ENCODE assay signal across 22 cellular contexts in the genomic region with DNA sequence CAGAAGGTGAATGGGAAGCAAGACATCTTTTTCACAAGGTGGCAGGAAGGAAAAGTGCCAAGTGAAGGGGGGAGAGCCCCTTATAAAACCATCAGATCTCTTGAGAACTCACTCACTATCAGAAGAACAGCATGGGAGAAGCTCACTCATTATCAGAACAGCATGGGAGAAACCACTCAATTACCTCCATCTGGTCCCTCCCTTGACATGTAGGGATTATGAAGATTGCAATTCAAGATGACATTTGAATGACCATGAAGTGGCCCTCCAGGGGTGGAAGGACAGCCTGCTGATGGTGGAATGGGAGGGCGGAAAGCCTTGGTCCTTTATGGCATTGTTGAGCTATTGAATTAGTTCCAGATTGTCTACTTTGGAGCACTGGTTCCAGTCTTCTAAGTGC.
"Had no signal": no experiment of that assay in that cellular context is flagged by ENCODE, and none has a peak within 500 bp of the region (broad histone marks: within the 10 kb centered on the region; RNA-seq: fewer than 3 reads in every experiment).

No MANE protein-coding gene starts in this region.

- H3K4me3 Mint-ChIP-seq: effector memory CD8-positive, alpha-beta T cell; immature natural killer cell; natural killer cell had no signal

- H3K4me1 Mint-ChIP-seq: immature natural killer cell, natural killer cell had no signal

- H3K36me3 Mint-ChIP-seq: immature natural killer cell, natural killer cell had no signal

- H3K27ac Mint-ChIP-seq: effector memory CD8-positive, alpha-beta T cell; immature natural killer cell; natural killer cell had no signal

- H3K36me3 ChIP-seq: lower lobe of right lung, neutrophil, pancreas, right lobe of liver, stomach, thyroid gland, vagina had no signal

- H3K27me3 ChIP-seq: neutrophil, pancreas, right lobe of liver, stomach, thyroid gland, vagina had no signal

- H3K9me3 Mint-ChIP-seq: effector memory CD8-positive, alpha-beta T cell had no signal

- H3K9me3 ChIP-seq: lower lobe of right lung, neutrophil, pancreas, stomach, thyroid gland, vagina had no signal

- H3K4me1 ChIP-seq: lower lobe of right lung, pancreas, right lobe of liver, vagina had no signal

- H3K27ac ChIP-seq: lower lobe of right lung, neutrophil, pancreas, right lobe of liver, stomach, thyroid gland, vagina had no signal

- ATAC-seq: effector memory CD8-positive, alpha-beta T cell; left ventricle myocardium superior; lower lobe of right lung; natural killer cell; pancreas; right lobe of liver had no signal

- DNase-seq: cortex of kidney; effector memory CD8-positive, alpha-beta T cell; hypothalamus; immature natural killer cell; islet precursor cell; kidney glomerular epithelial cell; left ventricle myocardium superior; lower lobe of right lung; natural killer cell; pancreas; right lobe of liver; small intestine; stimulated activated CD4-positive, alpha-beta T cell treated with anti-CD3 and anti-CD28 coated beads, Interleukin-12 subunit alpha, Interleukin-12 subunit beta, amount 100 ng/mL, for 4 hours; stimulated activated CD4-positive, alpha-beta T cell treated with anti-CD3 and anti-CD28 coated beads, Interleukin-1b, Interleukin-23, amount 100 ng/mL, for 48 hours; stimulated activated CD4-positive, alpha-beta T cell treated with anti-CD3 and anti-CD28 coated beads, Interleukin-4, amount 100 ng/mL, for 1 hour; stimulated activated CD8-positive, alpha-beta memory T cell treated with anti-CD3 and anti-CD28 coated beads, Interleukin-4, amount 100 ng/mL, for 48 hours; stimulated activated naive CD4-positive, alpha-beta T cell; stomach; thyroid gland; trophoblast cell had no signal

- H3K4me3 ChIP-seq: lower lobe of right lung, pancreas, right lobe of liver, stomach, thyroid gland, vagina had no signal
